9 cellular contexts compared by ENCODE assay signal in genomic region chr2:12556762-12557161, GRCh38.
A peak's percentile ranks its signal among the peaks of the same experiment; 100 is the strongest.
DNase-seq lines count a peak whose midpoint lies in the region; ATAC-seq and TF ChIP-seq lines count a peak whose summit lies in the region.
"Had no signal": no experiment of that assay in that cellular context is flagged by ENCODE, and none has a peak within 500 bp of the region (broad histone marks: within the 10 kb centered on the region; RNA-seq: fewer than 3 reads in every experiment).

No MANE protein-coding gene starts in this region.

- 72 to 90% methylated on average over 2 to 5 of the region's 5 CpGs for WGBS in gastroesophageal sphincter (ENCODE audit: low coverage in 1 of 2), 2 donors

- peaks cover 6% of the 10 kb centered on the region for H3K9me3 Mint-ChIP-seq in T-helper 2 cell treated with Interferon-gamma antibody and Interleukin-4, amounts not matched to agents 5 μg/mL and 100 μg/mL, for 36 hours

- no peak for TF ChIP-seq POLR2A in gastroesophageal sphincter (IDR thresholded peaks at IDR 0.05)

- H3K27me3 Mint-ChIP-seq in T-helper 2 cell treated with Interferon-gamma antibody and Interleukin-4, amounts not matched to agents 5 μg/mL and 100 μg/mL, for 36 hours (ENCODE audit: low read depth): no peaks in the 10 kb centered on the region

- H3K4me3 ChIP-seq in upper lobe of right lung (no peak overlapping the region), gastroesophageal sphincter (no peak overlapping the region)

- no peaks in the 10 kb centered on the region for H3K36me3 ChIP-seq in upper lobe of right lung
- no peaks in the 10 kb centered on the region for H3K36me3 ChIP-seq in gastroesophageal sphincter

- intact Hi-C loops in upper lobe of right lung (cut with DNase I): no loop called here

- H3K27ac ChIP-seq in upper lobe of right lung: no peak overlapping the region
- no peak overlapping the region for H3K27ac ChIP-seq in gastroesophageal sphincter

- no peaks in the 10 kb centered on the region for H3K9me3 ChIP-seq in upper lobe of right lung
- no peaks in the 10 kb centered on the region for H3K9me3 ChIP-seq in gastroesophageal sphincter

- no peak overlapping the region for H3K27ac Mint-ChIP-seq in T-helper 2 cell treated with Interferon-gamma antibody and Interleukin-4, amounts not matched to agents 5 μg/mL and 100 μg/mL, for 36 hours

- peak; percentile 12 to 34 for DNase-seq in stimulated activated CD4-positive, alpha-beta T cell treated with anti-CD3 and anti-CD28 coated beads, Interleukin-2, amount 100 ng/mL, for 24 hours
- DNase-seq in stimulated activated CD4-positive, alpha-beta T cell treated with anti-CD3 and anti-CD28 coated beads, Interleukin-2, amount 100 ng/mL, for 48 hours: no peak
- peak; percentile 54 for DNase-seq in T-helper 2 cell treated with Interferon-gamma antibody and Interleukin-4, amounts not matched to agents 5 μg/mL and 100 μg/mL, for 36 hours (ENCODE audit: low spot score)
- peak; percentile 24 for DNase-seq in fibroblast of gingiva (ENCODE audit: low read depth)
- no peak for DNase-seq in upper lobe of right lung
- no peak for DNase-seq in NCI-H128 (lab: John Stamatoyannopoulos, UW; ENCODE audit: unreplicated experiment)
- DNase-seq: NCI-H510A had no signal

- no peak for TF ChIP-seq CTCF in upper lobe of right lung (IDR thresholded peaks at IDR 0.05)
- TF ChIP-seq CTCF in gastroesophageal sphincter (IDR thresholded peaks at IDR 0.05): no peak

- H3K4me1 Mint-ChIP-seq in T-helper 2 cell treated with Interferon-gamma antibody and Interleukin-4, amounts not matched to agents 5 μg/mL and 100 μg/mL, for 36 hours (ENCODE audit: low read depth): peaks cover 30% of the 10 kb centered on the region

- peaks cover 9% of the 10 kb centered on the region for H3K4me1 ChIP-seq in upper lobe of right lung
- peaks cover 0 to 10% (median 6%) of the 10 kb centered on the region in 3 donors for H3K4me1 ChIP-seq in gastroesophageal sphincter

- no peak overlapping the region for H3K4me3 Mint-ChIP-seq in T-helper 2 cell treated with Interferon-gamma antibody and Interleukin-4, amounts not matched to agents 5 μg/mL and 100 μg/mL, for 36 hours

- ATAC-seq in upper lobe of right lung (peak; percentile 57), gastroesophageal sphincter (no peak), GM18867 (IDR thresholded peaks at IDR 0.05; ENCODE audit: unreplicated experiment) (no peak)

- H3K27me3 ChIP-seq in upper lobe of right lung: no peaks in the 10 kb centered on the region
- H3K27me3 ChIP-seq in gastroesophageal sphincter: no peaks in the 10 kb centered on the region

- no peak for TF ChIP-seq EP300 in gastroesophageal sphincter (IDR thresholded peaks at IDR 0.05)

- H3K36me3 Mint-ChIP-seq in T-helper 2 cell treated with Interferon-gamma antibody and Interleukin-4, amounts not matched to agents 5 μg/mL and 100 μg/mL, for 36 hours (ENCODE audit: low read depth): peaks cover 3% of the 10 kb centered on the region

Comparison
In these comparisons a context has a peak if more than half of its experiments do, and no peak if none do; other contexts are left out.
1. DNase-seq: peak in stimulated activated CD4-positive, alpha-beta T cell treated with anti-CD3 and anti-CD28 coated beads, Interleukin-2, amount 100 ng/mL, for 24 hours (2 of 2), T-helper 2 cell treated with Interferon-gamma antibody and Interleukin-4, amounts not matched to agents 5 μg/mL and 100 μg/mL, for 36 hours (single experiment) and fibroblast of gingiva (single experiment); none in stimulated activated CD4-positive, alpha-beta T cell treated with anti-CD3 and anti-CD28 coated beads, Interleukin-2, amount 100 ng/mL, for 48 hours (0 of 2), upper lobe of right lung (single experiment) and NCI-H128 (single experiment).